4 cellular contexts compared by ENCODE assay signal in the genomic region with DNA sequence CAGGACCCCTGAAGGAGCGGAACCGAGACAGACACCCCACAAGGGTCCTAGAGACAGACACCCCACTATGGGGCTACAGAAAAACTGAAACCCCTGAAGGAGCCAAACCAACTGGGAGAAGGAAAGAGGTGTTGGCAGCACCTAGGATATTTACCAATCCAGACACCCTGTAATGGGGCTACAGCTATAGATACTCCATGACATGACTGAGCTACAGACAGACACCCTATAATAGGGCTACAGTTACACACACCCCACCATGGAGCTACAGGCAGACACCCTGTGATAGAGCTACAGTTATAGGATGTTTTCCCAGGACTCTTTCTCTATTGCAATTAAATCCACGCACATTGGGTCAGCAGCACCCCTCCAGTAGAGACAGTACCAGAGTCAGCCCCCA. TPM values are rescaled to one million over a fixed set of nuclear protein-coding genes. Genes with fewer than 3 reads are reported as not detected.
"Had no signal": no experiment of that assay in that cellular context is flagged by ENCODE, and none has a peak within 500 bp of the region (broad histone marks: within the 10 kb centered on the region; RNA-seq: fewer than 3 reads in every experiment).

No MANE protein-coding gene starts in this region.

- H3K4me3 ChIP-seq: GM12878 had no signal

- ATAC-seq: GM12878 had no signal

- DNase-seq: GDM1, GF-D8 had no signal

RNA-seq across cellular contexts. Expression of a gene that starts 22.6 kb away (rescaled TPM):
- total RNA-seq: G401 had no signal
